Comparison of ENCODE assay signal across 8 cellular contexts in genomic region chrX:107716816-107717700, GRCh38. TPM values are rescaled to one million over a fixed set of nuclear protein-coding genes. Genes with fewer than 3 reads are reported as not detected.
DNase-seq lines count a peak whose midpoint lies in the region; ATAC-seq and TF ChIP-seq lines count a peak whose summit lies in the region.

No MANE protein-coding gene starts in this region.

- H3K27me3 ChIP-seq in HL-60 (ENCODE audit: insufficient read depth, poor library complexity, severe bottlenecking) (no peaks in the 10 kb centered on the region), adipocyte (replicated peaks; ENCODE audit: control insufficient read depth, insufficient read depth, low read length) (peaks cover 18% of the 10 kb centered on the region), heart right ventricle (peaks cover 0 to 23% (median 0%) of the 10 kb centered on the region in 7 donors), upper lobe of right lung (no peaks in the 10 kb centered on the region)

- H3K4me3 ChIP-seq in HL-60 (replicated peaks; ENCODE audit: insufficient read depth, low read length) (peak overlapping the region; percentile 54), adipocyte (ENCODE audit: low read length) (peak overlapping the region; percentile 91), heart right ventricle (peak overlapping the region; percentile 42 to 81 (median 74)), upper lobe of right lung (peak overlapping the region; percentile 72)

- peak overlapping the region; percentile 98 for H3K9ac ChIP-seq in adipocyte (ENCODE audit: low read length)

- DNase-seq in DMS53 (lab: John Stamatoyannopoulos, UW), result peak; percentile 74
- peak; percentile 59 to 86 for DNase-seq in HL-60 (ENCODE audit: low read depth in 1 of 2, low spot score in 1 of 2)
- peak; percentile 81 for DNase-seq in SW480 (ENCODE audit: low spot score)
- peak; percentile 85 for DNase-seq in adipocyte (ENCODE audit: low read depth)
- peak; percentile 81 to 90 for DNase-seq in heart right ventricle
- peak; percentile 96 for DNase-seq in posterior vena cava (ENCODE audit: low spot score)
- peak; percentile 90 for DNase-seq in upper lobe of right lung

- H3K27ac ChIP-seq in HL-60 (replicated peaks) (peak overlapping the region; percentile 85), heart right ventricle (peak overlapping the region; percentile 81 to 99 (median 95)), upper lobe of right lung (peak overlapping the region; percentile 98)

- ATAC-seq in GM19468 (IDR thresholded peaks at IDR 0.05; ENCODE audit: extremely low read depth, unreplicated experiment), result peak; percentile 63
- ATAC-seq in heart right ventricle, result peak; percentile 81 to 90 (median 87)
- peak; percentile 79 for ATAC-seq in upper lobe of right lung

- peaks cover 25% of the 10 kb centered on the region for H3K36me3 ChIP-seq in adipocyte (ENCODE audit: control insufficient read depth, insufficient read depth, low read length, severe bottlenecking)
- peaks cover 0 to 25% (median 0%) of the 10 kb centered on the region in 9 donors for H3K36me3 ChIP-seq in heart right ventricle
- peaks cover 26% of the 10 kb centered on the region for H3K36me3 ChIP-seq in upper lobe of right lung

- H3K4me1 ChIP-seq in adipocyte (ENCODE audit: control insufficient read depth, insufficient read depth, low read length) (peaks cover 33% of the 10 kb centered on the region), heart right ventricle (peaks cover 3 to 61% (median 31%) of the 10 kb centered on the region in 9 donors), upper lobe of right lung (peaks cover 26% of the 10 kb centered on the region)

- TF ChIP-seq CTCF in HL-60 (IDR thresholded peaks at IDR 0.05; ENCODE audit: insufficient read depth, low read length) (no peak), heart right ventricle (IDR thresholded peaks at IDR 0.05) (no peak), upper lobe of right lung (IDR thresholded peaks at IDR 0.05) (no peak)

- 11 to 16% methylated on average over 28 to 29 of the region's 29 CpGs for WGBS in heart right ventricle, 2 donors

- intact Hi-C loops in heart right ventricle (cut with DNase I) (loop anchor here in 9 of 10 donors (1.0 to 10.0 kb wide), 10 partner anchors 39 to 60 kb away; partner anchors contain the start of genes NCBP2L (in 5 of the 9) and TSC22D3 (in 5 of the 9)), posterior vena cava (cut with DNase I) (loop anchor here in 1 of 2 donors (10.0 kb wide), 1 partner anchor 58 kb away; the partner anchor contains the start of genes NCBP2L and TSC22D3), upper lobe of right lung (cut with DNase I) (loop anchor here (5.0 kb wide), 1 partner anchor 55 kb away; no protein-coding TSS in a partner anchor)

- H3K9me3 ChIP-seq in adipocyte (ENCODE audit: control insufficient read depth, low read length) (no peaks in the 10 kb centered on the region), heart right ventricle (no peaks in the 10 kb centered on the region), upper lobe of right lung (no peaks in the 10 kb centered on the region)

RNA-seq across cellular contexts. Expression of gene TSC22D3, which starts 58.5 kb away (rescaled TPM):
- total RNA-seq in heart right ventricle (10 to 100 TPM; 26.3 to 88.2 (median 36.0) TPM), posterior vena cava (100 to 1,000 TPM; 187 to 309 TPM), upper lobe of right lung (317 TPM)
- 100 to 1,000 TPM in 1 of 2 donors, 10 to 100 TPM in 1; 70.7 to 153 TPM for polyA plus RNA-seq in heart right ventricle

Comparison
In these comparisons a context has a peak if more than half of its experiments do, and no peak if none do; other contexts are left out.
1. Peak in every context shown above with its lines: DNase-seq, ATAC-seq, H3K4me3 ChIP-seq and H3K27ac ChIP-seq.